ENCODE assay signal across 8 cellular contexts in the genomic region with DNA sequence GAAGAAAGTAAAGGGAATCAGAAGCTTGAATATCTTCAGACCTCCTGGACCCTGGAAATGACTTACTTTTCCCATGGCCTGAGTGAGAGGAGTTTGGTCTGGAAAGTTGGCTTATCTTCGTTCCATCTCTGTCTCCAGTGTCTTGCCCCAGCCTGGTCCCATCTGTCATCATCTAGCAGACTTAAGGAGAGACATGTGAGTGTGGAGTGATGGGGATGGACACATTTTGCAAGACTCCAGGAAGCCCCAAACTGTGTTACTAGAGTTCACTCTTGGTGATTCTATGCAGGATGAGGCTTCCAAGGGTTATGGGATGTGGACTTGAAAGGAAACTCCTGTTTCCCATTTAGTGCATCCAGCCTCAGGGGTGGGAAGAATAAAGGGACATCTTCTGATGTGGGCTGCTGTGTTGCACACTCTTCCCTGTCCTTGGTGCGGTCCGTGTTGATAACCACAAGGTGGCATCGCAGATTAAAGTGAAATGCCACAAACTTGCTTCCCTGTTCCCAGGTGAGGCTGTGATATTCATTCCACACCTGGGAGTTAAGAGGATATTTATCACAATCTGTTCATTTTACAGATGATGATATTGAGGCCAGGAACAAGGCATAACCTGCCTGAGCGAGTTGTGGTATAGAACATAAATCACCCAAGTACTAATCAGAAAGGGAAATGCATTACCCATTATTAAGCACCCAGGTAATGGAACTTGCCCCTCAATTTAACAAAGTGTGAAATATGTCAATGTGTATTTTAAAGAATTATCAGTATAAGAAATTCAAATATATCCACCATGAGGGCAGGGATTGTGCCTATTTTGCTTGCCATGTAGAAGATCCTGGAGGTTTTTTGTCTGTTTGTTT.
DNase-seq lines count a peak whose midpoint lies in the region; TF ChIP-seq lines count a peak whose summit lies in the region.

No MANE protein-coding gene starts in this region.

- TF ChIP-seq EP300 in sigmoid colon (IDR thresholded peaks at IDR 0.05): no peak

- H3K4me2 ChIP-seq in mesendoderm (ENCODE audit: low read length): no peak overlapping the region

- no peak overlapping the region for H4K8ac ChIP-seq in mesendoderm (ENCODE audit: low read depth, low read length)

- no peaks in the 10 kb centered on the region for H3K79me1 ChIP-seq in mesendoderm (ENCODE audit: low read length)

- 0 out of 2 replicates have a peak, but pooled peaks have one; percentile 13 for TF ChIP-seq CTCF in GM12875 (IDR thresholded peaks at IDR 0.05; ENCODE audit: borderline replicate concordance, insufficient read depth, low read depth, low read length)
- peak in 2 of 4 experiments; percentile 15 to 36 for TF ChIP-seq CTCF in sigmoid colon (IDR thresholded peaks at IDR 0.05)

- H3K36me3 ChIP-seq in mesendoderm (ENCODE audit: control insufficient read depth, insufficient read depth, low read length) (no peaks in the 10 kb centered on the region), sigmoid colon (no peaks in the 10 kb centered on the region)

- H3K56ac ChIP-seq in mesendoderm (ENCODE audit: low read length): no peak overlapping the region

- no peak overlapping the region for H3K4ac ChIP-seq in mesendoderm (ENCODE audit: low read depth, low read length)

- H3K9me3 ChIP-seq in sigmoid colon: no peaks in the 10 kb centered on the region

- no peak overlapping the region for H3K4me3 ChIP-seq in GM12875 (ENCODE audit: low read depth, low read length)
- no peak overlapping the region for H3K4me3 ChIP-seq in mesendoderm (ENCODE audit: low read length)
- no peak overlapping the region for H3K4me3 ChIP-seq in sigmoid colon

- H3K27ac ChIP-seq in mesendoderm (ENCODE audit: low read depth, low read length) (no peak overlapping the region), sigmoid colon (no peak overlapping the region)

- H3K4me1 ChIP-seq in mesendoderm (ENCODE audit: control insufficient read depth, low read depth, low read length) (no peaks in the 10 kb centered on the region), sigmoid colon (no peaks in the 10 kb centered on the region)

- H4K5ac ChIP-seq in mesendoderm (ENCODE audit: low read length): no peak overlapping the region

- no peak overlapping the region for H3K18ac ChIP-seq in mesendoderm (ENCODE audit: low read length)

- no peaks in the 10 kb centered on the region for H3K27me3 ChIP-seq in mesendoderm (ENCODE audit: insufficient read depth, low read length, poor library complexity)
- no peaks in the 10 kb centered on the region for H3K27me3 ChIP-seq in sigmoid colon

- intact Hi-C loops in sigmoid colon (cut with DNase I): no loop called here

- DNase-seq in NCI-H2081 treated with DMSO at 0.1 percent for 48 hours (lab: John Stamatoyannopoulos, UW) (peak; percentile 6), cerebellar cortex (ENCODE audit: low spot score) (peak; percentile 44), mesendoderm (peak; percentile 61), sigmoid colon (no peak), NCI-H446 (lab: John Stamatoyannopoulos, UW) (no peak), activated gamma-delta T cell (lab: John Stamatoyannopoulos, UW) (no peak)
- DNase-seq in stimulated activated CD4-positive, alpha-beta T cell treated with anti-CD3 and anti-CD28 coated beads, Interleukin-4, amount 100 ng/mL, for 1 hour: no peak

- H2BK15ac ChIP-seq in mesendoderm (replicated peaks; ENCODE audit: low read depth): no peak overlapping the region

- no peak overlapping the region for H3K9ac ChIP-seq in mesendoderm (ENCODE audit: low read length)

- no peak overlapping the region for H2BK5ac ChIP-seq in mesendoderm (ENCODE audit: low read length)

- no peak overlapping the region for H3K23ac ChIP-seq in mesendoderm (ENCODE audit: low read length)

- H2BK120ac ChIP-seq in mesendoderm (ENCODE audit: low read depth, low read length): no peak overlapping the region

- H3K79me2 ChIP-seq in mesendoderm (ENCODE audit: control insufficient read depth, insufficient read depth, low read length): no peaks in the 10 kb centered on the region

- WGBS in mesendoderm (ENCODE audit: extremely low coverage, insufficient coverage, low lambda C conversion rate): no CpG with 5 or more reads among the region's 5 CpGs
- WGBS in sigmoid colon, 2 donors: 26 to 39% methylated on average over 5 of the region's 5 CpGs

- H2AK5ac ChIP-seq in mesendoderm (ENCODE audit: low read length): no peak overlapping the region

- no peak for TF ChIP-seq POLR2A in sigmoid colon (IDR thresholded peaks at IDR 0.05)

Comparison
In these comparisons a context has a peak if more than half of its experiments do, and no peak if none do; other contexts are left out.
1. DNase-seq: peak in NCI-H2081 treated with DMSO at 0.1 percent for 48 hours (single experiment), cerebellar cortex (single experiment) and mesendoderm (single experiment); none in sigmoid colon (single experiment), NCI-H446 (0 of 2), activated gamma-delta T cell (single experiment) and stimulated activated CD4-positive, alpha-beta T cell treated with anti-CD3 and anti-CD28 coated beads, Interleukin-4, amount 100 ng/mL, for 1 hour (single experiment).